In the genomic region with DNA sequence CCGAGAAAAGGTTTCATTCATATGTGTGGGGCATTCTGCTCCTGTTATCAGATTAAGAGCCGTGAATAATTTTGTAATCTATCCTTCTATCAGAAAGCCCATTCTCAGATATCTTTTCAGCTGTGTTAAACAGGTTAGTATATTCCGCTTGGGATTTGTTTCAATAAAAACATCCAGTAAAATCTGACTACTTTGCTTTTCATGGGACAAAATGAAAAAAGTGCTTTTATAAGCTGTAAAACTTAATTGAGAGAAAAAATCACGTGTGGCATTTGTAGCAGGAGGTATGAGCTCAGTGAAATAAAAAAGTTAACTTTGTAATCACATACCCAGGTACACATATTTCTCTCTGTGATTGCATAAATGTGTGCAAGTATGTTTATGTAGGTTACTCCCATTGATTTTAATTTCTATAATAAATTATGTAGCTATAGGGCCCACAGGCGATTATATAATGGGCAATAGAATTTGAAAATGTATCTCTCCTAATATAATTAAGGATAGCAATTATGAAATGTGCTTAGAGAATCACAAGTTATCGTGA, we compare ENCODE assay signal across 23 cellular contexts. TPM values are rescaled to one million over a fixed set of nuclear protein-coding genes. Genes with fewer than 3 reads are reported as not detected.
"Had no signal": no experiment of that assay in that cellular context is flagged by ENCODE, and none has a peak within 500 bp of the region (broad histone marks: within the 10 kb centered on the region; RNA-seq: fewer than 3 reads in every experiment).

No MANE protein-coding gene starts in this region.

- H3K27ac Mint-ChIP-seq: immature natural killer cell; naive thymus-derived CD4-positive, alpha-beta T cell; nephron progenitor cell; stimulated activated naive B cell treated with anti-CD40 and anti-IgM and Interleukin-4, amounts not matched to agents 10 μg/mL and 1 μg/mL and 100 μg/mL, for 72 hours had no signal

- H3K4me3 ChIP-seq: left ventricle myocardium inferior, lung, skin epidermis, testis, tibial nerve, upper lobe of right lung, vagina had no signal

- ATAC-seq: left cardiac atrium; naive thymus-derived CD4-positive, alpha-beta T cell; sciatic nerve; stimulated activated naive B cell treated with anti-CD40 and anti-IgM and Interleukin-4, amounts not matched to agents 10 μg/mL and 1 μg/mL and 100 μg/mL, for 72 hours; stimulated activated naive CD8-positive, alpha-beta T cell treated with anti-CD3 and anti-CD28 coated beads, Interleukin-15, amount 100 ng/mL, for 72 hours; upper lobe of right lung had no signal

- H3K9me3 Mint-ChIP-seq: nephron progenitor cell; stimulated activated naive B cell treated with anti-CD40 and anti-IgM and Interleukin-4, amounts not matched to agents 10 μg/mL and 1 μg/mL and 100 μg/mL, for 72 hours; stimulated activated naive CD8-positive, alpha-beta T cell treated with anti-CD3 and anti-CD28 coated beads, Interleukin-15, amount 100 ng/mL, for 72 hours had no signal

- H3K9me3 ChIP-seq: left ventricle myocardium inferior, testis, tibial nerve, upper lobe of right lung, vagina had no signal

- H3K27ac ChIP-seq: left ventricle myocardium inferior, parathyroid adenoma, skin epidermis, testis, upper lobe of right lung, vagina had no signal

- DNase-seq: dermis blood vessel endothelial cell; glutamatergic neuron; immature natural killer cell; kidney; left cardiac atrium; left ventricle myocardium inferior; mesendoderm; naive thymus-derived CD4-positive, alpha-beta T cell; nephron progenitor cell; stimulated activated CD4-positive, alpha-beta T cell treated with anti-CD3 and anti-CD28 coated beads, Interleukin-2, amount 100 ng/mL, for 24 hours; stimulated activated CD4-positive, alpha-beta T cell treated with anti-CD3 and anti-CD28 coated beads, Interleukin-4, amount 100 ng/mL, for 4 hours; stimulated activated naive B cell treated with anti-CD40 and anti-IgM and Interleukin-4, amounts not matched to agents 10 μg/mL and 1 μg/mL and 100 μg/mL, for 72 hours; stimulated activated naive CD8-positive, alpha-beta T cell treated with anti-CD3 and anti-CD28 coated beads, Interleukin-15, amount 100 ng/mL, for 72 hours; testis; upper lobe of right lung had no signal

- FAIRE-seq: colon, frontal cortex, kidney had no signal

- H3K27me3 ChIP-seq: testis, tibial nerve, vagina had no signal

- H3K79me2 ChIP-seq: parathyroid adenoma had no signal

- H3K4me1 ChIP-seq: parathyroid adenoma had no signal

- H3K9ac ChIP-seq: parathyroid adenoma had no signal

- H3K36me3 Mint-ChIP-seq: immature natural killer cell; naive thymus-derived CD4-positive, alpha-beta T cell; stimulated activated naive B cell treated with anti-CD40 and anti-IgM and Interleukin-4, amounts not matched to agents 10 μg/mL and 1 μg/mL and 100 μg/mL, for 72 hours had no signal

- H3K4me3 Mint-ChIP-seq: immature natural killer cell; naive thymus-derived CD4-positive, alpha-beta T cell; nephron progenitor cell; stimulated activated naive B cell treated with anti-CD40 and anti-IgM and Interleukin-4, amounts not matched to agents 10 μg/mL and 1 μg/mL and 100 μg/mL, for 72 hours; stimulated activated naive CD8-positive, alpha-beta T cell treated with anti-CD3 and anti-CD28 coated beads, Interleukin-15, amount 100 ng/mL, for 72 hours had no signal

- H3K36me3 ChIP-seq: left ventricle myocardium inferior, tibial nerve, upper lobe of right lung, vagina had no signal

- H2AFZ ChIP-seq: parathyroid adenoma had no signal

RNA-seq across cellular contexts. Expression of gene MET, which starts 3.9 kb away (rescaled TPM):
- polyA plus RNA-seq: immature natural killer cell; naive thymus-derived CD4-positive, alpha-beta T cell had no signal
